ENCODE assay signal across 8 cellular contexts in genomic region chr1:169711469-169712308, GRCh38. TPM values are rescaled to one million over a fixed set of nuclear protein-coding genes. Genes with fewer than 3 reads are reported as not detected.
DNase-seq lines count a peak whose midpoint lies in the region; ATAC-seq and TF ChIP-seq lines count a peak whose summit lies in the region.

TSS of gene SELL (minus strand) at chr1:169711620. CDS start at chr1:169711498, 122 bp downstream.

- no peak within 1 kb of the TSS for H2BK120ac ChIP-seq in trophoblast cell (ENCODE audit: insufficient read depth, low read length, poor library complexity)

- H3K79me2 ChIP-seq in trophoblast cell (ENCODE audit: control insufficient read depth, insufficient read depth, low read length, poor library complexity): no peaks in the 10 kb centered on the region

- no peaks in the 10 kb centered on the region for H3K27me3 ChIP-seq in trophoblast cell (ENCODE audit: insufficient read depth, low read length)

- peaks cover 1% of the 10 kb centered on the region for H3K9me3 ChIP-seq in trophoblast cell (ENCODE audit: insufficient read depth, low read depth, low read length)

- WGBS in trophoblast cell (ENCODE audit: extremely low coverage, insufficient coverage, insufficient read length): no CpG with 5 or more reads among the region's 6 CpGs

- H3K4ac ChIP-seq in trophoblast cell (ENCODE audit: low read depth, low read length): no peak within 1 kb of the TSS

- ATAC-seq in Right ventricle myocardium inferior: peak; percentile 92

- no peak within 1 kb of the TSS for H3K27ac ChIP-seq in trophoblast cell (ENCODE audit: low read depth, low read length)

- H3K18ac ChIP-seq in trophoblast cell (ENCODE audit: low read length): no peak within 1 kb of the TSS

- no peak within 1 kb of the TSS for H4K12ac ChIP-seq in trophoblast cell (ENCODE audit: low read depth, low read length)

- CTCF ChIA-PET in GM10248 (lab: Yijun Ruan, JAX): interaction anchor here (0.7 to 3.0 kb wide), 42 partner anchors 9 to 182 kb away, joined by 3 to 71 read pairs (median 4); partner anchors contain the start of gene F5

- no peaks in the 10 kb centered on the region for H3K36me3 ChIP-seq in trophoblast cell (ENCODE audit: control insufficient read depth in 1 of 2, insufficient read depth in 2 of 2, low read length in 2 of 2)

- H3K4me1 ChIP-seq in trophoblast cell (ENCODE audit: control insufficient read depth in 1 of 2, insufficient read depth in 2 of 2, low read length in 2 of 2): no peaks in the 10 kb centered on the region

- no peak within 1 kb of the TSS for H3K14ac ChIP-seq in trophoblast cell (ENCODE audit: low read length)

- POLR2A ChIA-PET in GM10248 (lab: Yijun Ruan, JAX): no interaction called here

- intact Hi-C loops in Right ventricle myocardium inferior (cut with DNase I): loop anchor here (1.0 to 10.0 kb wide), 3 partner anchors 93 to 161 kb away; no protein-coding TSS in a partner anchor

- no peaks in the 10 kb centered on the region for H3K79me1 ChIP-seq in trophoblast cell (ENCODE audit: low read length)

- H3K4me2 ChIP-seq in trophoblast cell (ENCODE audit: low read length): peak within 1 kb of the TSS; percentile 24

- peak within 1 kb of the TSS; percentile 64 for H4K8ac ChIP-seq in trophoblast cell (ENCODE audit: low read depth, low read length)

- H3K4me3 ChIP-seq in trophoblast cell (ENCODE audit: low read depth, low read length): no peak within 1 kb of the TSS

- peak within 1 kb of the TSS; percentile 32 for H2AFZ ChIP-seq in trophoblast cell (ENCODE audit: insufficient read depth, low read length, poor library complexity)

- DNase-seq in GM10248 (ENCODE audit: extremely low spot score) (peak; percentile 57), H4 (ENCODE audit: low spot score) (peak; percentile 76), Kasumi-1 (lab: John Stamatoyannopoulos, UW) (peak; percentile 84 to 90), SIG-M5 treated with dmso at 0.1 percent for 504 hours (lab: John Stamatoyannopoulos, UW; ENCODE audit: unreplicated experiment) (peak; percentile 80), Right ventricle myocardium inferior (ENCODE audit: missing footprints) (no peak), trophoblast cell (peak; percentile 67 to 83), 8988T (no peak)
- peak; percentile 73 for DNase-seq in activated naive CD4-positive, alpha-beta T cell treated with anti-CD3 and anti-CD28 coated beads, Interleukin-2, amount 50 U/mL, for 16 hours

- H4K91ac ChIP-seq in trophoblast cell (ENCODE audit: low read depth, low read length): no peak within 1 kb of the TSS

- H2BK5ac ChIP-seq in trophoblast cell (ENCODE audit: low read depth, low read length, poor library complexity): no peak within 1 kb of the TSS

- H3K23ac ChIP-seq in trophoblast cell (ENCODE audit: low read length): no peak within 1 kb of the TSS

- H3K9ac ChIP-seq in trophoblast cell (ENCODE audit: low read length): no peak within 1 kb of the TSS

- peak; percentile 90 for TF ChIP-seq CTCF in GM10248 (IDR thresholded peaks at IDR 0.05; ENCODE audit: control extremely low read depth, extremely low read depth, low read depth, missing control alignments)

- H2BK12ac ChIP-seq in trophoblast cell (ENCODE audit: low read length): no peak within 1 kb of the TSS

- no peak within 1 kb of the TSS for H2AK5ac ChIP-seq in trophoblast cell (ENCODE audit: low read length)

RNA-seq across cellular contexts. Expression of gene SELL, which starts in this region (rescaled TPM):
- 5.0 and 5.1 TPM in 2 replicates for total RNA-seq in H4 (2014; rRNA removed; shearing (Covaris generic))
- total RNA-seq in Right ventricle myocardium inferior: 1.1 TPM
- 1.1 and 1.2 TPM in 2 replicates for polyA plus RNA-seq in trophoblast cell (2013)

Comparison
In these comparisons a context has a peak if more than half of its experiments do, and no peak if none do; other contexts are left out.
1. DNase-seq: peak in GM10248 (single experiment), H4 (single experiment), Kasumi-1 (2 of 2), SIG-M5 treated with dmso at 0.1 percent for 504 hours (single experiment), activated naive CD4-positive, alpha-beta T cell treated with anti-CD3 and anti-CD28 coated beads, Interleukin-2, amount 50 U/mL, for 16 hours (single experiment) and trophoblast cell (2 of 2); none in Right ventricle myocardium inferior (single experiment) and 8988T (single experiment).